15 cellular contexts compared by ENCODE assay signal in the genomic region with DNA sequence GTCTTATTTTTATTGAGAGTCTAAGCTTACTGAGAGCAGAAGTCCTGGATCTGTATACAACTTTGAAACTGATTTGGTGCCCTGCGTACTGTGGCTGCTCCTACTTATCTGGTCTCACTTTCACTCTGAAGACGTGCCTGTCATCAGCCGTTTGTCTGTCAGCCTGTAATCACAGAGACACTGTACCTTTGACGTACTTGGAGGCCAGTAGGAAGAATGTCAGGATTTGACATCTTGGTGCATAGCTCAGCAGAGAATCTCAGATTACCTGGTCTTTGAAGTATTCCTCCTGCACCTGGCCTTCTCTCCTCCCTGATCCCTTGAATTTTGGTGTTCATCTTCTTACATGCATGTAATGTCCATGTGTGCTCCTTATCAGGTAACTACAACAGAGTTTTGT. TPM values are rescaled to one million over a fixed set of nuclear protein-coding genes. Genes with fewer than 3 reads are reported as not detected.
DNase-seq lines count a peak whose midpoint lies in the region; ATAC-seq, FAIRE-seq and TF ChIP-seq lines count a peak whose summit lies in the region.
"Had no signal": no experiment of that assay in that cellular context is flagged by ENCODE, and none has a peak within 500 bp of the region (broad histone marks: within the 10 kb centered on the region; RNA-seq: fewer than 3 reads in every experiment).

No MANE protein-coding gene starts in this region.

- FAIRE-seq in kidney (lab: Jason Lieb, UNC): no peak

- no peaks in the 10 kb centered on the region for H3K9me3 ChIP-seq in cardiac muscle cell (ENCODE audit: low read depth)
- no peaks in the 10 kb centered on the region for H3K9me3 ChIP-seq in kidney (ENCODE audit: control insufficient read depth in 1 of 2, low read length in 2 of 2)
- H3K9me3 ChIP-seq in colonic mucosa: no peaks in the 10 kb centered on the region
- H3K9me3 ChIP-seq: ovary had no signal

- H3K27ac ChIP-seq in cardiac muscle cell (peak overlapping the region; percentile 84), kidney (ENCODE audit: low read depth in 2 of 2, low read length in 2 of 2) (no peak overlapping the region), colonic mucosa (no peak overlapping the region)
- H3K27ac ChIP-seq: ovary had no signal

- intact Hi-C loops in Right ventricle myocardium inferior (cut with DNase I) (loop anchor here (5.0 kb wide), 1 partner anchor 36 kb away; a partner anchor contains a TSS), kidney (cut with DNase I) (no loop called here), colonic mucosa (cut with DNase I) (no loop called here)

- H3K4me3 Mint-ChIP-seq in IgD-negative memory B cell: peak overlapping the region; percentile 21 to 92 (median 54)
- H3K4me3 Mint-ChIP-seq: activated CD8-positive, alpha-beta T cell treated with anti-CD3 and anti-CD28 coated beads, Interleukin-2, amount 10 ng/mL, durations not matched to agents 7 days and 5 days; activated naive CD4-positive, alpha-beta T cell treated with anti-CD3 and anti-CD28 coated beads, Interleukin-2, amount 10 ng/mL, durations not matched to agents 7 days and 5 days; T-helper 2 cell treated with Interferon-gamma antibody and Interleukin-4, amounts not matched to agents 5 μg/mL and 100 μg/mL, for 36 hours had no signal

- no peaks in the 10 kb centered on the region for H3K9me3 Mint-ChIP-seq in IgD-negative memory B cell
- H3K9me3 Mint-ChIP-seq: activated naive CD4-positive, alpha-beta T cell treated with anti-CD3 and anti-CD28 coated beads, Interleukin-2, amount 10 ng/mL, durations not matched to agents 7 days and 5 days; T-helper 2 cell treated with Interferon-gamma antibody and Interleukin-4, amounts not matched to agents 5 μg/mL and 100 μg/mL, for 36 hours had no signal

- no peaks in the 10 kb centered on the region for H3K36me3 ChIP-seq in cardiac muscle cell
- no peaks in the 10 kb centered on the region for H3K36me3 ChIP-seq in kidney (ENCODE audit: control insufficient read depth in 1 of 2, insufficient read depth in 2 of 2, low read length in 2 of 2)
- H3K36me3 ChIP-seq in colonic mucosa: no peaks in the 10 kb centered on the region
- H3K36me3 ChIP-seq: ovary had no signal

- H3K9ac ChIP-seq in kidney (ENCODE audit: low read length in 2 of 2) (no peak overlapping the region), colonic mucosa (ENCODE audit: low read depth in 2 of 2, low read length in 2 of 2) (no peak overlapping the region)

- H3K27me3 ChIP-seq in cardiac muscle cell (no peaks in the 10 kb centered on the region), colonic mucosa (no peaks in the 10 kb centered on the region)
- H3K27me3 ChIP-seq: ovary had no signal

- peaks cover 70 to 85% (median 80%) of the 10 kb centered on the region in 3 donors for H3K4me1 Mint-ChIP-seq in IgD-negative memory B cell
- H3K4me1 Mint-ChIP-seq: activated naive CD4-positive, alpha-beta T cell treated with anti-CD3 and anti-CD28 coated beads, Interleukin-2, amount 10 ng/mL, durations not matched to agents 7 days and 5 days had no signal

- H3K4me1 ChIP-seq in cardiac muscle cell (ENCODE audit: low read depth) (peaks cover 42% of the 10 kb centered on the region), kidney (ENCODE audit: control insufficient read depth in 1 of 2, insufficient read depth in 1 of 2, low read depth in 1 of 2, low read length in 2 of 2) (peaks cover 0 to 5% of the 10 kb centered on the region in 2 donors), colonic mucosa (no peaks in the 10 kb centered on the region)

- DNase-seq in cardiac muscle cell (ENCODE audit: low read depth in 1 of 2, low spot score in 1 of 2): no peak
- no peak for DNase-seq in Right ventricle myocardium inferior (ENCODE audit: missing footprints)
- DNase-seq in kidney: no peak
- no peak for DNase-seq in D341Med (ENCODE audit: low spot score)
- DNase-seq in colonic mucosa: no peak
- no peak for DNase-seq in NCI-H774 (lab: John Stamatoyannopoulos, UW)
- DNase-seq: activated CD8-positive, alpha-beta T cell treated with anti-CD3 and anti-CD28 coated beads, Interleukin-2, amount 10 ng/mL, durations not matched to agents 7 days and 5 days; activated naive CD4-positive, alpha-beta T cell treated with anti-CD3 and anti-CD28 coated beads, Interleukin-2, amount 10 ng/mL, durations not matched to agents 7 days and 5 days; central memory CD4-positive, alpha-beta T cell; ovary had no signal

- TF ChIP-seq CTCF in cardiac muscle cell (IDR thresholded peaks at IDR 0.05; ENCODE audit: low read depth, low read length) (no peak), kidney (IDR thresholded peaks at IDR 0.05; ENCODE audit: borderline replicate concordance, extremely low read depth, insufficient read depth) (no peak), colonic mucosa (IDR thresholded peaks at IDR 0.05) (no peak)

- ATAC-seq in Right ventricle myocardium inferior: no peak
- ATAC-seq in HG02798 (IDR thresholded peaks at IDR 0.05; ENCODE audit: poor library complexity, unreplicated experiment): peak; percentile 46
- ATAC-seq: activated CD8-positive, alpha-beta T cell treated with anti-CD3 and anti-CD28 coated beads, Interleukin-2, amount 10 ng/mL, durations not matched to agents 7 days and 5 days had no signal

- no peaks in the 10 kb centered on the region for H3K27me3 Mint-ChIP-seq in IgD-negative memory B cell

- H3K27ac Mint-ChIP-seq in IgD-negative memory B cell: peak overlapping the region; percentile 9 to 94 (median 31)
- H3K27ac Mint-ChIP-seq: activated CD8-positive, alpha-beta T cell treated with anti-CD3 and anti-CD28 coated beads, Interleukin-2, amount 10 ng/mL, durations not matched to agents 7 days and 5 days; activated naive CD4-positive, alpha-beta T cell treated with anti-CD3 and anti-CD28 coated beads, Interleukin-2, amount 10 ng/mL, durations not matched to agents 7 days and 5 days; T-helper 2 cell treated with Interferon-gamma antibody and Interleukin-4, amounts not matched to agents 5 μg/mL and 100 μg/mL, for 36 hours had no signal

- H3K4me3 ChIP-seq in cardiac muscle cell: no peak overlapping the region
- H3K4me3 ChIP-seq in kidney (ENCODE audit: low read length in 2 of 2): no peak overlapping the region
- no peak overlapping the region for H3K4me3 ChIP-seq in colonic mucosa
- H3K4me3 ChIP-seq: ovary had no signal

- H3K36me3 Mint-ChIP-seq in IgD-negative memory B cell: peaks cover 4% of the 10 kb centered on the region
- H3K36me3 Mint-ChIP-seq: activated naive CD4-positive, alpha-beta T cell treated with anti-CD3 and anti-CD28 coated beads, Interleukin-2, amount 10 ng/mL, durations not matched to agents 7 days and 5 days had no signal

RNA-seq across cellular contexts. Expression of a gene that starts 37.7 kb away (rescaled TPM):
- 23.5 and 28.1 TPM in 2 replicates for total RNA-seq in cardiac muscle cell
- polyA plus RNA-seq in cardiac muscle cell: 12.7 and 14.3 TPM in 2 replicates
- 11.6 TPM for total RNA-seq in Right ventricle myocardium inferior
- polyA plus RNA-seq in IgD-negative memory B cell: 23.6 TPM
- total RNA-seq in kidney: 47.7 TPM
- polyA plus RNA-seq in kidney (ENCODE audit: insufficient read depth, low read depth, low replicate concordance): 6.9 TPM
- total RNA-seq in colonic mucosa: 1 to 10 TPM; 5.0 to 9.3 TPM

RNA-seq across cellular contexts. Expression of a gene that starts 52.7 kb away (rescaled TPM):
- 3.0 TPM in 1 of 2 replicates, not detected in the other for total RNA-seq in cardiac muscle cell
- polyA plus RNA-seq in cardiac muscle cell: 1.9 and 4.9 TPM in 2 replicates
- 2.9 TPM for total RNA-seq in Right ventricle myocardium inferior
- 307 TPM for polyA plus RNA-seq in IgD-negative memory B cell
- 8.2 TPM for total RNA-seq in kidney
- polyA plus RNA-seq in kidney (ENCODE audit: insufficient read depth, low read depth, low replicate concordance): 2.4 TPM
- total RNA-seq in colonic mucosa: 1 to 10 TPM; 1.5 to 6.2 TPM
- total RNA-seq: A673, MCF 10A had no signal
